26 cellular contexts compared by ENCODE assay signal in the genomic region with DNA sequence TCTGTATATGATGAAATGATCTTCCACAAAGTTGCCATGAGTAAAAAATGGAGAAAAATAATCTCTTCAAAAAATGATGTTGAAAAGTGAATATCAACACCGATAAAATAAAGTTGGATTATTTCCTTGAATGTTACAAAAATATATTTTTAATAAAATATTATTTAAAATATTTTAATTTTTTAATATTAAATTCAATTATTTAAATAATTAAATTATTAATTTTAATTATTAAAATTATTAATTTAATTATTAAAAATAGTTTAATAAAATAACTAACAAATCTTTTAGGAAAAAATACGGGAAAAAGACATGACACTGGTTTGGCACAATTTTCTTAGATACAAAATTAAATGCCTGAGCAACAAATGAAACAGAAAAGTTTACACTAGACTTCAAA.
"Had no signal": no experiment of that assay in that cellular context is flagged by ENCODE, and none has a peak within 500 bp of the region (broad histone marks: within the 10 kb centered on the region; RNA-seq: fewer than 3 reads in every experiment).

No MANE protein-coding gene starts in this region.

- H3K4me1 ChIP-seq: esophagus squamous epithelium, left lung, psoas muscle, tibial nerve, upper lobe of left lung had no signal

- DNase-seq: dorsolateral prefrontal cortex; effector CD4-positive, alpha-beta T cell; erythroblast; esophagus squamous epithelium; foreskin melanocyte; head of caudate nucleus; left cardiac atrium; left lung; mesenchymal stem cell; mucosa of descending colon; naive B cell; psoas muscle; stimulated activated CD4-positive, alpha-beta T cell treated with anti-CD3 and anti-CD28 coated beads, Interleukin-15, amount 100 ng/mL, for 24 hours; stimulated activated CD4-positive, alpha-beta T cell treated with anti-CD3 and anti-CD28 coated beads, Interleukin-2, amount 100 ng/mL, for 48 hours; stimulated activated naive B cell treated with anti-CD40 and anti-IgM and Interleukin-4, amounts not matched to agents 10 μg/mL and 1 μg/mL and 100 μg/mL, for 72 hours; upper lobe of left lung had no signal

- H3K4me3 Mint-ChIP-seq: central memory CD8-positive, alpha-beta T cell; mesothelial cell of epicardium; naive B cell; natural killer cell treated with Interleukin-12 subunit alpha and Interleukin-12 subunit beta and Interleukin-15 and Interleukin-18, amount 100 ng/mL, for 72 hours; neural crest cell; stimulated activated naive B cell treated with anti-CD40 and anti-IgM and Interleukin-4, amounts not matched to agents 10 μg/mL and 1 μg/mL and 100 μg/mL, for 72 hours; stimulated activated naive CD8-positive, alpha-beta T cell treated with anti-CD3 and anti-CD28 coated beads, Interleukin-15, Interleukin-2, amounts not matched to agents 100 ng/mL and 50 ng/mL, for 24 hours had no signal

- H3K4me3 ChIP-seq: dorsolateral prefrontal cortex, esophagus squamous epithelium, left lung, mucosa of descending colon, psoas muscle, skin epidermis, thoracic aorta, tibial nerve, upper lobe of left lung had no signal

- H3K4me1 Mint-ChIP-seq: central memory CD8-positive, alpha-beta T cell; mesothelial cell of epicardium; neural crest cell had no signal

- H3K27ac Mint-ChIP-seq: mesothelial cell of epicardium; naive B cell; natural killer cell treated with Interleukin-12 subunit alpha and Interleukin-12 subunit beta and Interleukin-15 and Interleukin-18, amount 100 ng/mL, for 72 hours; stimulated activated naive CD8-positive, alpha-beta T cell treated with anti-CD3 and anti-CD28 coated beads, Interleukin-15, Interleukin-2, amounts not matched to agents 100 ng/mL and 50 ng/mL, for 24 hours had no signal

- H3K27ac ChIP-seq: dorsolateral prefrontal cortex, esophagus squamous epithelium, left lung, psoas muscle, skin epidermis, thoracic aorta, tibial nerve, upper lobe of left lung had no signal

- FAIRE-seq: urothelium cell line had no signal

- H3K27me3 Mint-ChIP-seq: central memory CD8-positive, alpha-beta T cell; naive B cell; natural killer cell treated with Interleukin-12 subunit alpha and Interleukin-12 subunit beta and Interleukin-15 and Interleukin-18, amount 100 ng/mL, for 72 hours; stimulated activated naive B cell treated with anti-CD40 and anti-IgM and Interleukin-4, amounts not matched to agents 10 μg/mL and 1 μg/mL and 100 μg/mL, for 72 hours; stimulated activated naive CD8-positive, alpha-beta T cell treated with anti-CD3 and anti-CD28 coated beads, Interleukin-15, Interleukin-2, amounts not matched to agents 100 ng/mL and 50 ng/mL, for 24 hours had no signal

- H3K9me3 Mint-ChIP-seq: natural killer cell treated with Interleukin-12 subunit alpha and Interleukin-12 subunit beta and Interleukin-15 and Interleukin-18, amount 100 ng/mL, for 72 hours had no signal

- ATAC-seq: left cardiac atrium; left lung; mucosa of descending colon; natural killer cell treated with Interleukin-12 subunit alpha and Interleukin-12 subunit beta and Interleukin-15 and Interleukin-18, amount 100 ng/mL, for 72 hours; psoas muscle; right cardiac atrium; stimulated activated naive B cell treated with anti-CD40 and anti-IgM and Interleukin-4, amounts not matched to agents 10 μg/mL and 1 μg/mL and 100 μg/mL, for 72 hours had no signal
